10 cellular contexts compared by ENCODE assay signal in genomic region chr19:17671906-17672305, GRCh38. TPM values are rescaled to one million over a fixed set of nuclear protein-coding genes. Genes with fewer than 3 reads are reported as not detected.
A peak's percentile ranks its signal among the peaks of the same experiment; 100 is the strongest.
DNase-seq lines count a peak whose midpoint lies in the region; ATAC-seq and TF ChIP-seq lines count a peak whose summit lies in the region.
"Had no signal": no experiment of that assay in that cellular context is flagged by ENCODE, and none has a peak within 500 bp of the region (broad histone marks: within the 10 kb centered on the region; RNA-seq: fewer than 3 reads in every experiment).

No MANE protein-coding gene starts in this region.

- H3K4me3 ChIP-seq in left ventricle myocardium inferior: no peak overlapping the region
- no peak overlapping the region for H3K4me3 ChIP-seq in cardiac fibroblast (replicated peaks in 1 of 2; ENCODE audit: low read depth in 2 of 2, low read length in 2 of 2)
- no peak overlapping the region for H3K4me3 ChIP-seq in transverse colon

- no peaks in the 10 kb centered on the region for H3K9me3 ChIP-seq in left ventricle myocardium inferior (replicated peaks)
- H3K9me3 ChIP-seq in transverse colon: no peaks in the 10 kb centered on the region

- TF ChIP-seq EP300 in transverse colon (IDR thresholded peaks at IDR 0.05; ENCODE audit: low read depth): no peak

- in situ Hi-C loops in transverse colon (cut with MboI; ENCODE audit: low pct_ligation_motif_present in 1 of 4, low pct_unique_long_range_greater_than_20kb in 1 of 4, low sequenced_read_pairs in 3 of 4): no loop called here

- no peak for TF ChIP-seq CTCF in left ventricle myocardium inferior (IDR thresholded peaks at IDR 0.05; ENCODE audit: borderline replicate concordance)
- no peak for TF ChIP-seq CTCF in cardiac fibroblast (IDR thresholded peaks at IDR 0.05; ENCODE audit: low read depth, low read length)
- no peak for TF ChIP-seq CTCF in transverse colon (IDR thresholded peaks at IDR 0.05)

- 78 to 86% methylated on average over 1 to 2 of the region's 2 CpGs for WGBS in transverse colon (ENCODE audit: low coverage in 1 of 2), 2 donors

- H3K27ac ChIP-seq in left ventricle myocardium inferior (replicated peaks) (no peak overlapping the region), transverse colon (no peak overlapping the region)

- H3K4me1 ChIP-seq in left ventricle myocardium inferior (no peaks in the 10 kb centered on the region), transverse colon (no peaks in the 10 kb centered on the region)

- DNase-seq in Right ventricle myocardium superior (peak; percentile 4), left ventricle myocardium inferior (no peak), NCI-H82 (lab: John Stamatoyannopoulos, UW) (peak; percentile 87), cardiac fibroblast (ENCODE audit: low read depth in 2 of 2) (peak; percentile 43 to 70), transverse colon (no peak), putamen (ENCODE audit: low spot score) (no peak), posterior vena cava (ENCODE audit: low spot score) (no peak)
- DNase-seq in stimulated activated CD8-positive, alpha-beta memory T cell treated with anti-CD3 and anti-CD28 coated beads, Interleukin-4, amount 100 ng/mL, for 48 hours: peak; percentile 40
- DNase-seq: naive thymus-derived CD8-positive, alpha-beta T cell; stimulated activated naive CD4-positive, alpha-beta T cell treated with Interleukin-2 at 50 U/mL for 16 hours had no signal

- H3K27me3 ChIP-seq in left ventricle myocardium inferior (ENCODE audit: low read depth): peaks cover 9% of the 10 kb centered on the region
- peaks cover 3% of the 10 kb centered on the region for H3K27me3 ChIP-seq in transverse colon

- no peak for TF ChIP-seq POLR2A in transverse colon (IDR thresholded peaks at IDR 0.05)

- intact Hi-C loops in Right ventricle myocardium superior (cut with DNase I): no loop called here
- intact Hi-C loops in left ventricle myocardium inferior (cut with micrococcal nuclease): no loop called here
- intact Hi-C loops in transverse colon (cut with DNase I; ENCODE audit: low total_unique reads): no loop called here
- intact Hi-C loops in posterior vena cava (cut with DNase I): no loop called here

- no peaks in the 10 kb centered on the region for H3K36me3 ChIP-seq in left ventricle myocardium inferior
- no peaks in the 10 kb centered on the region for H3K36me3 ChIP-seq in transverse colon

- no peak for ATAC-seq in Right ventricle myocardium superior (ENCODE audit: poor library complexity)
- ATAC-seq: naive thymus-derived CD8-positive, alpha-beta T cell had no signal

RNA-seq across cellular contexts. Expression of gene UNC13A, which starts 16.2 kb away (rescaled TPM):
- total RNA-seq in Right ventricle myocardium superior (0.05 TPM), left ventricle myocardium inferior (0.05 TPM), transverse colon (1 to 10 TPM in 1 of 4 donors, under 1 TPM in 3; under 0.01 to 1.9 (median 0.30) TPM), posterior vena cava (under 1 TPM; 0.14 to 0.60 TPM)

RNA-seq across cellular contexts. Expression of gene MAP1S, which starts 47.4 kb away (rescaled TPM):
- 25.1 TPM for total RNA-seq in Right ventricle myocardium superior
- 21.4 TPM for total RNA-seq in left ventricle myocardium inferior
- total RNA-seq in transverse colon: 100 to 1,000 TPM in 2 of 4 donors, 10 to 100 TPM in 2; 30.2 to 159 (median 68.0) TPM
- total RNA-seq in posterior vena cava: 10 to 100 TPM; 50.8 to 57.0 TPM

Comparison
In these comparisons a context has a peak if more than half of its experiments do, and no peak if none do; other contexts are left out.
1. DNase-seq: peak in Right ventricle myocardium superior (single experiment), NCI-H82 (single experiment), cardiac fibroblast (2 of 2) and stimulated activated CD8-positive, alpha-beta memory T cell treated with anti-CD3 and anti-CD28 coated beads, Interleukin-4, amount 100 ng/mL, for 48 hours (single experiment); none in left ventricle myocardium inferior (single experiment), transverse colon (single experiment), putamen (single experiment) and posterior vena cava (single experiment).